ENCODE assay signal across 8 cellular contexts in genomic region chr14:26917086-26917485, GRCh38.
DNase-seq lines count a peak whose midpoint lies in the region; ATAC-seq and TF ChIP-seq lines count a peak whose summit lies in the region.
"Had no signal": no experiment of that assay in that cellular context is flagged by ENCODE, and none has a peak within 500 bp of the region (broad histone marks: within the 10 kb centered on the region; RNA-seq: fewer than 3 reads in every experiment).

No MANE protein-coding gene starts in this region.

- H3K18ac ChIP-seq in H9 (ENCODE audit: insufficient read length, low read depth, low read length), result no peak overlapping the region

- POLR2A ChIA-PET in PC-9 (lab: Charles Lee; ENCODE audit: unreplicated experiment), result no interaction called here

- H3K9me2 ChIP-seq in PC-9 (ENCODE audit: insufficient read depth), result no peaks in the 10 kb centered on the region

- no peak overlapping the region for H3K27ac Mint-ChIP-seq in H9

- peak; percentile 91 for ATAC-seq in gastroesophageal sphincter
- no peak for ATAC-seq in GM18867 (IDR thresholded peaks at IDR 0.05; ENCODE audit: unreplicated experiment)

- intact Hi-C loops in PC-9 (cut with micrococcal nuclease; ENCODE audit: unreplicated experiment), result no loop called here

- H3K9ac ChIP-seq in H9 (ENCODE audit: extremely low read depth, insufficient read length, low read length) (no peak overlapping the region), smooth muscle cell (ENCODE audit: low read depth) (no peak overlapping the region)

- H3K23ac ChIP-seq in H9 (ENCODE audit: insufficient read length, low read depth, low read length), result no peak overlapping the region

- H3K4ac ChIP-seq in H9 (ENCODE audit: low read depth, low read length), result no peak overlapping the region

- CTCF ChIA-PET in PC-9 (lab: Charles Lee), result no interaction called here

- H3K36me3 Mint-ChIP-seq in H9 (ENCODE audit: insufficient read depth in 1 of 3, low read depth in 3 of 3), result peaks cover 0 to 3% (median 1%) of the 10 kb centered on the region in 3 experiments; a peak in 3 of 7 replicates

- TF ChIP-seq CTCF in H9 (conservative IDR thresholded peaks at IDR 0.05), result peak; percentile 64
- 0 out of 2 replicates have a peak, but pooled peaks have one; percentile 23 for TF ChIP-seq CTCF in PC-9 (conservative IDR thresholded peaks at IDR 0.05)
- TF ChIP-seq CTCF in gastroesophageal sphincter (IDR thresholded peaks at IDR 0.05), result peak; percentile 15 to 47 (median 35)
- peak; percentile 56 for TF ChIP-seq CTCF in smooth muscle cell (IDR thresholded peaks at IDR 0.05; ENCODE audit: borderline replicate concordance, insufficient read depth, poor library complexity, severe bottlenecking)

- H3K36me3 ChIP-seq in PC-9 (ENCODE audit: low read depth) (no peaks in the 10 kb centered on the region), gastroesophageal sphincter (no peaks in the 10 kb centered on the region), smooth muscle cell (ENCODE audit: low read depth) (no peaks in the 10 kb centered on the region)

- H3K27ac ChIP-seq in H9 (ENCODE audit: insufficient read length, low read depth, low read length), result no peak overlapping the region
- H3K27ac ChIP-seq in PC-9, result no peak overlapping the region
- H3K27ac ChIP-seq in gastroesophageal sphincter, result peak overlapping the region in 1 of 4 donors; percentile 22
- H3K27ac ChIP-seq in smooth muscle cell (ENCODE audit: low read depth), result no peak overlapping the region

- H2AK5ac ChIP-seq in H9 (ENCODE audit: insufficient read length, low read length), result no peak overlapping the region

- peaks cover 3 to 6% of the 10 kb centered on the region in 2 experiments for H3K9me3 Mint-ChIP-seq in H9

- no peak overlapping the region for H2BK20ac ChIP-seq in H9 (ENCODE audit: low read depth, low read length, poor library complexity, severe bottlenecking)

- H3K9me3 ChIP-seq in H9 (ENCODE audit: control insufficient read depth, low read depth, low read length) (no peaks in the 10 kb centered on the region), PC-9 (ENCODE audit: insufficient read depth, low read depth) (no peaks in the 10 kb centered on the region), gastroesophageal sphincter (no peaks in the 10 kb centered on the region), smooth muscle cell (replicated peaks; ENCODE audit: low read depth) (no peaks in the 10 kb centered on the region)

- H2BK15ac ChIP-seq in H9 (ENCODE audit: low read depth, low read length), result no peak overlapping the region

- H4K20me1 ChIP-seq in H9 (ENCODE audit: control insufficient read depth, insufficient read depth, insufficient read length), result no peaks in the 10 kb centered on the region
- H4K20me1 ChIP-seq in PC-9 (ENCODE audit: insufficient read depth), result no peaks in the 10 kb centered on the region
- no peaks in the 10 kb centered on the region for H4K20me1 ChIP-seq in smooth muscle cell (ENCODE audit: low read depth)

- no peak for DNase-seq in H9
- DNase-seq in PC-9, result no peak
- no peak for DNase-seq in smooth muscle cell (lab: John Stamatoyannopoulos, UW; ENCODE audit: unreplicated experiment)
- DNase-seq in stimulated activated CD4-positive, alpha-beta T cell treated with anti-CD3 and anti-CD28 coated beads, Interleukin-12 subunit alpha, Interleukin-12 subunit beta, amount 100 ng/mL, for 4 hours, result no peak
- DNase-seq in islet precursor cell, result no peak
- DNase-seq: NCI-H774 had no signal

- H2BK12ac ChIP-seq in H9 (ENCODE audit: insufficient read length, low read depth, low read length), result no peak overlapping the region

- no peak overlapping the region for H3K14ac ChIP-seq in H9 (ENCODE audit: insufficient read depth, low read length)

- H3K23me2 ChIP-seq in H9 (ENCODE audit: insufficient read length, low read depth, low read length, poor library complexity, severe bottlenecking), result no peaks in the 10 kb centered on the region

- no peaks in the 10 kb centered on the region for H3K79me2 ChIP-seq in H9 (ENCODE audit: insufficient read depth, low read length)
- no peaks in the 10 kb centered on the region for H3K79me2 ChIP-seq in PC-9 (ENCODE audit: low read depth)
- no peaks in the 10 kb centered on the region for H3K79me2 ChIP-seq in smooth muscle cell (ENCODE audit: low read depth)

- H3T11ph ChIP-seq in H9 (ENCODE audit: low read length), result no peak overlapping the region

- no peak overlapping the region for H4K91ac ChIP-seq in H9 (ENCODE audit: insufficient read length, low read depth, low read length)

- H2AFZ ChIP-seq in H9 (ENCODE audit: low read length) (no peak overlapping the region), PC-9 (no peak overlapping the region), smooth muscle cell (ENCODE audit: low read depth) (no peak overlapping the region)

- H2BK120ac ChIP-seq in H9 (ENCODE audit: low read depth, low read length, poor library complexity, severe bottlenecking), result no peak overlapping the region

- TF ChIP-seq EP300 in gastroesophageal sphincter (IDR thresholded peaks at IDR 0.05), result no peak

- H2BK5ac ChIP-seq in H9 (ENCODE audit: insufficient read length, low read length), result no peak overlapping the region

- H3K4me3 Mint-ChIP-seq in H9, result no peak overlapping the region

- no peaks in the 10 kb centered on the region for H3K27me3 Mint-ChIP-seq in H9 (ENCODE audit: low read depth)

- H3F3A ChIP-seq in PC-9 (ENCODE audit: insufficient read depth, low read depth) (no peaks in the 10 kb centered on the region), smooth muscle cell (ENCODE audit: low read depth) (no peaks in the 10 kb centered on the region)

- no peak overlapping the region for H3K56ac ChIP-seq in H9 (ENCODE audit: insufficient read length, low read depth, low read length)

- no peak overlapping the region for H4K8ac ChIP-seq in H9 (replicated peaks; ENCODE audit: insufficient read length, low read depth, low read length)

- no peak overlapping the region for H4K5ac ChIP-seq in H9 (ENCODE audit: insufficient read length, low read depth, low read length)

- WGBS in H9 (ENCODE audit: extremely low coverage, insufficient read length, low lambda C conversion rate), result no CpG with 5 or more reads among the region's 1 CpG
- WGBS in gastroesophageal sphincter (ENCODE audit: low coverage in 1 of 2), 2 donors, result 0 to 8% methylated on average over 1 of the region's 1 CpG
- WGBS in smooth muscle cell (ENCODE audit: low lambda C conversion rate), result 0% methylated on average over 1 of the region's 1 CpG

- no TSS peak for BruUV-seq in PC-9 (replicated peaks; lab: Mats Ljungman, UMichigan)

- H3K4me1 Mint-ChIP-seq in H9, result no peaks in the 10 kb centered on the region

- no peaks in the 10 kb centered on the region for H3K4me1 ChIP-seq in H9 (ENCODE audit: insufficient read depth, low read length)
- no peaks in the 10 kb centered on the region for H3K4me1 ChIP-seq in PC-9 (replicated peaks; ENCODE audit: insufficient read depth)
- no peaks in the 10 kb centered on the region for H3K4me1 ChIP-seq in gastroesophageal sphincter
- H3K4me1 ChIP-seq in smooth muscle cell (ENCODE audit: low read depth), result no peaks in the 10 kb centered on the region

- no peaks in the 10 kb centered on the region for H3K79me1 ChIP-seq in H9 (ENCODE audit: insufficient read depth, low read depth, low read length, poor library complexity, severe bottlenecking)

- H3K27me3 ChIP-seq in H9 (ENCODE audit: insufficient read depth, low read length) (no peaks in the 10 kb centered on the region), PC-9 (ENCODE audit: insufficient read depth, low read depth) (no peaks in the 10 kb centered on the region), gastroesophageal sphincter (no peaks in the 10 kb centered on the region), smooth muscle cell (ENCODE audit: low read depth) (no peaks in the 10 kb centered on the region)

- H3K4me2 ChIP-seq in H9 (ENCODE audit: insufficient read depth, insufficient read length, low read length) (no peak overlapping the region), PC-9 (no peak overlapping the region), smooth muscle cell (no peak overlapping the region)

- H3K4me3 ChIP-seq in PC-9 (no peak overlapping the region), gastroesophageal sphincter (no peak overlapping the region), smooth muscle cell (no peak overlapping the region)

- no peak for TF ChIP-seq POLR2A in gastroesophageal sphincter (IDR thresholded peaks at IDR 0.05)
